Comparison of ENCODE assay signal across 6 cellular contexts in genomic region chr15:46329876-46330275, GRCh38.
"Had no signal": no experiment of that assay in that cellular context is flagged by ENCODE, and none has a peak within 500 bp of the region (broad histone marks: within the 10 kb centered on the region; RNA-seq: fewer than 3 reads in every experiment).

No MANE protein-coding gene starts in this region.

- H3K27me3 Mint-ChIP-seq: IgD-negative memory B cell had no signal

- H3K36me3 Mint-ChIP-seq: IgD-negative memory B cell had no signal

- H3K27ac Mint-ChIP-seq: IgD-negative memory B cell had no signal

- FAIRE-seq: HTR-8/SVneo had no signal

- H3K9ac ChIP-seq: KMS-11 had no signal

- H3K4me1 Mint-ChIP-seq: IgD-negative memory B cell had no signal

- H3K4me2 ChIP-seq: KMS-11 had no signal

- H3K27ac ChIP-seq: HL-60, KMS-11 had no signal

- DNase-seq: KBM-7, KG1 had no signal

- H3K4me3 Mint-ChIP-seq: IgD-negative memory B cell had no signal
